ENCODE assay signal across 15 cellular contexts in genomic region chr6:143545165-143545564, GRCh38. TPM values are rescaled to one million over a fixed set of nuclear protein-coding genes. Genes with fewer than 3 reads are reported as not detected.
DNase-seq lines count a peak whose midpoint lies in the region; ATAC-seq and TF ChIP-seq lines count a peak whose summit lies in the region.
"Had no signal": no experiment of that assay in that cellular context is flagged by ENCODE, and none has a peak within 500 bp of the region (broad histone marks: within the 10 kb centered on the region; RNA-seq: fewer than 3 reads in every experiment).

No MANE protein-coding gene starts in this region.

- no peak for TF ChIP-seq CTCF in WTC11 (IDR thresholded peaks at IDR 0.05)

- DNase-seq in activated naive CD8-positive, alpha-beta T cell treated with anti-CD3 and anti-CD28 coated beads for 36 hours: no peak
- DNase-seq in WTC11 (ENCODE audit: low spot score) (no peak), epithelial cell of prostate (ENCODE audit: low read depth, low spot score) (no peak), NCI-H2227 treated with DMSO at 0.1 percent for 48 hours (lab: John Stamatoyannopoulos, UW) (no peak)
- DNase-seq: H9; MG63; NCI-H187; NCI-H345; right lobe of liver; stimulated activated naive CD8-positive, alpha-beta T cell treated with anti-CD3 and anti-CD28 coated beads, Interleukin-15, Interleukin-2, amounts not matched to agents 100 U/mL and 50 U/mL, for 24 hours had no signal

- CTCF ChIA-PET in WTC11 (lab: Charles Lee): no interaction called here

- peaks cover 3% of the 10 kb centered on the region for H3K36me3 Mint-ChIP-seq in activated naive CD8-positive, alpha-beta T cell
- H3K36me3 Mint-ChIP-seq in activated naive CD8-positive, alpha-beta T cell treated with anti-CD3 and anti-CD28 coated beads for 36 hours: no peaks in the 10 kb centered on the region
- no peaks in the 10 kb centered on the region for H3K36me3 Mint-ChIP-seq in WTC11
- H3K36me3 Mint-ChIP-seq: brain had no signal

- no peaks in the 10 kb centered on the region for H3K27me3 Mint-ChIP-seq in activated naive CD8-positive, alpha-beta T cell
- peaks cover 2% of the 10 kb centered on the region for H3K27me3 Mint-ChIP-seq in activated naive CD8-positive, alpha-beta T cell treated with anti-CD3 and anti-CD28 coated beads for 36 hours
- no peaks in the 10 kb centered on the region; the same call in 1 of the 2 replicates for H3K27me3 Mint-ChIP-seq in WTC11 (ENCODE audit: low read depth)
- H3K27me3 Mint-ChIP-seq: dendritic cell treated with granulocyte-macrophage colony-stimulating factor and Interleukin-4, amounts not matched to agents 40 ng/mL and 50 ng/mL, for 4 days had no signal

- H3K4me1 Mint-ChIP-seq in activated naive CD8-positive, alpha-beta T cell (ENCODE audit: low read depth): peaks cover 34% of the 10 kb centered on the region
- peaks cover 14% of the 10 kb centered on the region for H3K4me1 Mint-ChIP-seq in activated naive CD8-positive, alpha-beta T cell treated with anti-CD3 and anti-CD28 coated beads for 36 hours
- H3K4me1 Mint-ChIP-seq in WTC11: peaks cover 5% of the 10 kb centered on the region
- H3K4me1 Mint-ChIP-seq: brain had no signal

- peak overlapping the region; percentile 89 for H3K27ac Mint-ChIP-seq in activated naive CD8-positive, alpha-beta T cell
- no peak overlapping the region for H3K27ac Mint-ChIP-seq in activated naive CD8-positive, alpha-beta T cell treated with anti-CD3 and anti-CD28 coated beads for 36 hours
- peak overlapping the region; percentile 51; the same call in 1 of the 2 replicates for H3K27ac Mint-ChIP-seq in WTC11
- H3K27ac Mint-ChIP-seq: dendritic cell treated with granulocyte-macrophage colony-stimulating factor and Interleukin-4, amounts not matched to agents 40 ng/mL and 50 ng/mL, for 4 days; H9 had no signal

- H3K27ac ChIP-seq in epithelial cell of prostate: peak overlapping the region; percentile 36
- H3K27ac ChIP-seq: right lobe of liver had no signal

- no peak for ATAC-seq in WTC11
- no peak for ATAC-seq in HG02870 (IDR thresholded peaks at IDR 0.05; ENCODE audit: unreplicated experiment)
- ATAC-seq in HG03469 (IDR thresholded peaks at IDR 0.05; ENCODE audit: unreplicated experiment): no peak
- ATAC-seq: right lobe of liver had no signal

- POLR2A ChIA-PET in WTC11 (lab: Charles Lee): no interaction called here

- no peaks in the 10 kb centered on the region for H3K9me3 Mint-ChIP-seq in activated naive CD8-positive, alpha-beta T cell (ENCODE audit: low read depth)
- no peaks in the 10 kb centered on the region for H3K9me3 Mint-ChIP-seq in activated naive CD8-positive, alpha-beta T cell treated with anti-CD3 and anti-CD28 coated beads for 36 hours
- no peaks in the 10 kb centered on the region for H3K9me3 Mint-ChIP-seq in WTC11
- H3K9me3 Mint-ChIP-seq: brain; dendritic cell treated with granulocyte-macrophage colony-stimulating factor and Interleukin-4, amounts not matched to agents 40 ng/mL and 50 ng/mL, for 4 days; H9 had no signal

- H3K4me3 Mint-ChIP-seq in activated naive CD8-positive, alpha-beta T cell: peak overlapping the region; percentile 73
- H3K4me3 Mint-ChIP-seq in activated naive CD8-positive, alpha-beta T cell treated with anti-CD3 and anti-CD28 coated beads for 36 hours: no peak overlapping the region
- H3K4me3 Mint-ChIP-seq in WTC11: no peak overlapping the region
- H3K4me3 Mint-ChIP-seq: dendritic cell treated with granulocyte-macrophage colony-stimulating factor and Interleukin-4, amounts not matched to agents 40 ng/mL and 50 ng/mL, for 4 days; H9 had no signal

TF ChIP-seq in WTC11, 78 proteins besides CTCF, POLR2A, EP300 and RAD21:
- TF ChIP-seq ZNF281 (CRISPR knock-in tag; IDR thresholded peaks at IDR 0.05): no peak
- no peak for TF ChIP-seq ZNF138 (CRISPR knock-in tag; conservative IDR thresholded peaks at IDR 0.05)
- TF ChIP-seq, protein P1, sequence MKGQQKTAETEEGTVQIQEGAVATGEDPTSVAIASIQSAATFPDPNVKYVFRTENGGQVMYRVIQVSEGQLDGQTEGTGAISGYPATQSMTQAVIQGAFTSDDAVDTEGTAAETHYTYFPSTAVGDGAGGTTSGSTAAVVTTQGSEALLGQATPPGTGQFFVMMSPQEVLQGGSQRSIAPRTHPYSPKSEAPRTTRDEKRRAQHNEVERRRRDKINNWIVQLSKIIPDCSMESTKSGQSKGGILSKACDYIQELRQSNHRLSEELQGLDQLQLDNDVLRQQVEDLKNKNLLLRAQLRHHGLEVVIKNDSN (CRISPR knock-in tag; IDR thresholded peaks at IDR 0.05): no peak
- no peak for TF ChIP-seq FOXK1 (CRISPR knock-in tag; IDR thresholded peaks at IDR 0.05)
- TF ChIP-seq, protein P2, sequence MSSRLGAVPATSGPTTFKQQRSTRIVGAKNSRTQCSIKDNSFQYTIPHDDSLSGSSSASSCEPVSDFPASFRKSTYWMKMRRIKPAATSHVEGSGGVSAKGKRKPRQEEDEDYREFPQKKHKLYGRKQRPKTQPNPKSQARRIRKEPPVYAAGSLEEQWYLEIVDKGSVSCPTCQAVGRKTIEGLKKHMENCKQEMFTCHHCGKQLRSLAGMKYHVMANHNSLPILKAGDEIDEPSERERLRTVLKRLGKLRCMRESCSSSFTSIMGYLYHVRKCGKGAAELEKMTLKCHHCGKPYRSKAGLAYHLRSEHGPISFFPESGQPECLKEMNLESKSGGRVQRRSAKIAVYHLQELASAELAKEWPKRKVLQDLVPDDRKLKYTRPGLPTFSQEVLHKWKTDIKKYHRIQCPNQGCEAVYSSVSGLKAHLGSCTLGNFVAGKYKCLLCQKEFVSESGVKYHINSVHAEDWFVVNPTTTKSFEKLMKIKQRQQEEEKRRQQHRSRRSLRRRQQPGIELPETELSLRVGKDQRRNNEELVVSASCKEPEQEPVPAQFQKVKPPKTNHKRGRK (CRISPR knock-in tag; IDR thresholded peaks at IDR 0.05; ENCODE audit: borderline replicate concordance): no peak
- no peak for TF ChIP-seq SMAD3 (CRISPR knock-in tag; IDR thresholded peaks at IDR 0.05; ENCODE audit: borderline replicate concordance)
- TF ChIP-seq GABPB1 (CRISPR knock-in tag; IDR thresholded peaks at IDR 0.05): no peak
- no peak for TF ChIP-seq SP1 (CRISPR knock-in tag; conservative IDR thresholded peaks at IDR 0.05)
- TF ChIP-seq ELF4 (CRISPR knock-in tag; IDR thresholded peaks at IDR 0.05; ENCODE audit: low read depth): no peak
- no peak for TF ChIP-seq RORB (CRISPR knock-in tag; IDR thresholded peaks at IDR 0.05)
- TF ChIP-seq NFYB (CRISPR knock-in tag; conservative IDR thresholded peaks at IDR 0.05; ENCODE audit: low read depth): no peak
- TF ChIP-seq KAT7 (CRISPR knock-in tag; IDR thresholded peaks at IDR 0.05; ENCODE audit: borderline replicate concordance): no peak
- no peak for TF ChIP-seq TEAD1 (CRISPR knock-in tag; IDR thresholded peaks at IDR 0.05)

RNA-seq across cellular contexts. Expression of gene FUCA2, which starts 33.6 kb away (rescaled TPM):
- total RNA-seq in activated naive CD8-positive, alpha-beta T cell treated with anti-CD3 and anti-CD28 coated beads for 36 hours: 1 to 10 TPM; 8.4 to 9.1 TPM
- 48.5 to 55.4 TPM (median 51.8 TPM) in 3 replicates for total RNA-seq in WTC11 (2021)
